Comparison of ENCODE assay signal across 27 cellular contexts in the genomic region with DNA sequence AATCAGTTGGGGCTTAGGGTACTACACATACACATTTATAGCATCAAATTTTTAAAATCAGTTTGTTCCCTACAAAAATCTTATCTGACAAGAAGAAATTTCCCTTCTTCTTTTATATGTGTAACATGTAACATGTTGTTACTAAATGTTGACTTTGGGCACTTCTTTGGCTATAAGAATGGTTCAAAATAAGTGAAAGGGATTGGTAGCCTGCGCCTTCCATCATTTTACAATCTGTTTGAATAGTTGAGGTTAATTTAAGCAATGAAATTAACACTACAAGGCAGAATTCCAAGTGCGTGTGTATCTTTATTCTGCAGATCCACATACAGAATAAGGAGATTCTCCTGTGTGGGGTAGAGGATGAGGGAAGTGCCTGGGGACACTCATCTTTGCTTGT.
"Had no signal": no experiment of that assay in that cellular context is flagged by ENCODE, and none has a peak within 500 bp of the region (broad histone marks: within the 10 kb centered on the region; RNA-seq: fewer than 3 reads in every experiment).

No MANE protein-coding gene starts in this region.

- H3K4me3 ChIP-seq: colonic mucosa, coronary artery, dorsolateral prefrontal cortex, esophagus muscularis mucosa, esophagus squamous epithelium, gastrocnemius medialis, gastroesophageal sphincter, heart left ventricle, heart right ventricle, hepatocyte had no signal

- H3K27ac ChIP-seq: colonic mucosa, coronary artery, dorsolateral prefrontal cortex, epithelial cell of prostate, esophagus muscularis mucosa, esophagus squamous epithelium, foreskin keratinocyte, gastrocnemius medialis, gastroesophageal sphincter, heart left ventricle, heart right ventricle, hepatocyte had no signal

- FAIRE-seq: endometrium, endothelial cell of umbilical vein, frontal cortex had no signal

- DNase-seq: colonic mucosa; cortex of kidney; dermis blood vessel endothelial cell; dorsolateral prefrontal cortex; effector CD4-positive, alpha-beta T cell; effector CD8-positive, alpha-beta T cell; effector memory CD4-positive, alpha-beta T cell; effector memory CD8-positive, alpha-beta T cell; endodermal cell; erythroblast; esophagus squamous epithelium; foreskin fibroblast; foreskin keratinocyte; foreskin melanocyte; gastrocnemius medialis; glutamatergic neuron; head of caudate nucleus; heart left ventricle; heart right ventricle had no signal
